Comparison of ENCODE assay signal across 18 cellular contexts in the genomic region with DNA sequence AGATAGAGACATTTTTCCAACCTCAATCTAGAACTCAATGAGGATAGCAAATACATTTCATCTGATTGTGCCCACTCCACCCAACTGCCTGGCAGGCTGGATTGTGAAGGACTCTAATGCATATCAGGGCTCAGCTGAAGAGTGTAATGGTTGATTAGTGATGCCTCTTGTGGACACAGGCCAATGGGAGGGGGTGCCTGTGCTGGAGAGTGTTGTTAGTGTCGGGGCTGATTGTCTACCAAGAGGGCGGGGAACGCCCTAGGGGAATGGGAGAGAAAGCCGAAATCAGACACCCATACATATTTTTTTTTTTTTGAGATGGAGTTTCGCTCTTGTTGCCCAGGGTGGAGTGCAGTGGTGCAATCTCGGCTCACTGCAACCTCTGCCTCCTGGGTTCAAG.
"Had no signal": no experiment of that assay in that cellular context is flagged by ENCODE, and none has a peak within 500 bp of the region (broad histone marks: within the 10 kb centered on the region; RNA-seq: fewer than 3 reads in every experiment).

No MANE protein-coding gene starts in this region.

- H3K27ac Mint-ChIP-seq: activated naive CD8-positive, alpha-beta T cell treated with anti-CD3 and anti-CD28 coated beads, Interleukin-2, amount 10 ng/mL, durations not matched to agents 7 days and 5 days had no signal

- H3K4me1 Mint-ChIP-seq: activated naive CD8-positive, alpha-beta T cell treated with anti-CD3 and anti-CD28 coated beads, Interleukin-2, amount 10 ng/mL, durations not matched to agents 7 days and 5 days had no signal

- H3K36me3 Mint-ChIP-seq: activated naive CD8-positive, alpha-beta T cell treated with anti-CD3 and anti-CD28 coated beads, Interleukin-2, amount 10 ng/mL, durations not matched to agents 7 days and 5 days had no signal

- H3K4me3 ChIP-seq: body of pancreas, esophagus squamous epithelium, heart right ventricle, left lung, prostate gland, right atrium auricular region, tibial artery, uterus had no signal

- H3K9me3 Mint-ChIP-seq: activated naive CD8-positive, alpha-beta T cell treated with anti-CD3 and anti-CD28 coated beads, Interleukin-2, amount 10 ng/mL, durations not matched to agents 7 days and 5 days had no signal

- H3K4me1 ChIP-seq: body of pancreas, heart right ventricle, prostate gland, right atrium auricular region, tibial artery, uterus had no signal

- H3K36me3 ChIP-seq: esophagus squamous epithelium, heart right ventricle, left lung, prostate gland, right atrium auricular region, tibial artery, uterus, WERI-Rb-1 had no signal

- ATAC-seq: body of pancreas, heart right ventricle, left lung had no signal

- H3K27me3 ChIP-seq: body of pancreas, esophagus squamous epithelium, left lung, right atrium auricular region, tibial artery, uterus had no signal

- H3K27ac ChIP-seq: body of pancreas, esophagus squamous epithelium, heart right ventricle, left lung, prostate gland, right atrium auricular region, tibial artery, uterus, WERI-Rb-1 had no signal

- H3K4me3 Mint-ChIP-seq: activated naive CD8-positive, alpha-beta T cell treated with anti-CD3 and anti-CD28 coated beads, Interleukin-2, amount 10 ng/mL, durations not matched to agents 7 days and 5 days had no signal

- H3K9me3 ChIP-seq: body of pancreas, esophagus squamous epithelium, heart right ventricle, left lung, prostate gland, right atrium auricular region, tibial artery, uterus had no signal

- DNase-seq: activated CD4-positive, alpha-beta T cell treated with anti-CD3 and anti-CD28 coated beads, Interleukin-2, amount 50 U/mL, for 48 hours; activated naive CD4-positive, alpha-beta T cell; activated naive CD8-positive, alpha-beta T cell treated with anti-CD3 and anti-CD28 coated beads, Interleukin-2, amount 10 ng/mL, durations not matched to agents 7 days and 5 days; amygdala; body of pancreas; effector memory CD4-positive, alpha-beta T cell; esophagus squamous epithelium; heart right ventricle; left lung; stimulated activated CD4-positive, alpha-beta T cell treated with anti-CD3 and anti-CD28 coated beads, Interleukin-12 subunit alpha, Interleukin-12 subunit beta, amount 100 ng/mL, for 4 hours; stimulated activated CD4-positive, alpha-beta T cell treated with anti-CD3 and anti-CD28 coated beads, Interleukin-1b, Interleukin-23, amount 100 ng/mL, for 48 hours; stimulated activated CD8-positive, alpha-beta memory T cell treated with anti-CD3 and anti-CD28 coated beads, Interleukin-4, amount 100 ng/mL, for 48 hours; stimulated activated naive CD4-positive, alpha-beta T cell treated with Interleukin-2 at 50 U/mL for 16 hours; tibial artery; uterus; WERI-Rb-1 had no signal
